In genomic region chr1:42766723-42767509, GRCh38 we compare ENCODE assay signal across 8 cellular contexts. TPM values are rescaled to one million over a fixed set of nuclear protein-coding genes. Genes with fewer than 3 reads are reported as not detected.
DNase-seq lines count a peak whose midpoint lies in the region; ATAC-seq and TF ChIP-seq lines count a peak whose summit lies in the region.

C1orf50 (plus strand) TSS chr1:42767249; CDS start chr1:42767312, 63 bp downstream.
P3H1 (minus strand) TSS chr1:42767028; CDS start chr1:42766971, 57 bp downstream.

- peak; percentile 87 to 93 for TF ChIP-seq POLR2A in gastroesophageal sphincter (IDR thresholded peaks at IDR 0.05)

- H3K27ac Mint-ChIP-seq in HFFc6: peak within 1 kb of the TSS; percentile 80
- peak within 1 kb of the TSS; percentile 93 for H3K27ac Mint-ChIP-seq in activated naive CD4-positive, alpha-beta T cell treated with anti-CD3 and anti-CD28 coated beads, Interleukin-2, amount 10 ng/mL, durations not matched to agents 7 days and 5 days

- H3K9me3 ChIP-seq in gastroesophageal sphincter (no peaks in the 10 kb centered on the region), neutrophil (no peaks in the 10 kb centered on the region)

- peak; percentile 98 for ATAC-seq in gastroesophageal sphincter

- H3K27me3 ChIP-seq in GM06990 (replicated peaks; ENCODE audit: control insufficient read depth, insufficient read depth, low read length) (no peaks in the 10 kb centered on the region), gastroesophageal sphincter (no peaks in the 10 kb centered on the region), neutrophil (no peaks in the 10 kb centered on the region)

- CTCF ChIA-PET in activated naive CD4-positive, alpha-beta T cell treated with anti-CD3 and anti-CD28 coated beads, Interleukin-2, amount 10 ng/mL, durations not matched to agents 7 days and 5 days (lab: Charles Lee): interaction anchor here (0.8 to 2.6 kb wide), 11 partner anchors 10 to 306 kb away, joined by 3 to 15 read pairs (median 4); no protein-coding TSS in a partner anchor

- H3K4me3 Mint-ChIP-seq in HFFc6: no peak within 1 kb of the TSS; the same call in 1 of the 2 replicates
- H3K4me3 Mint-ChIP-seq in activated naive CD4-positive, alpha-beta T cell treated with anti-CD3 and anti-CD28 coated beads, Interleukin-2, amount 10 ng/mL, durations not matched to agents 7 days and 5 days: no peak within 1 kb of the TSS

- H3K4me3 ChIP-seq in GM06990 (replicated peaks; ENCODE audit: low read depth, low read length) (peak within 1 kb of the TSS; percentile 82), gastroesophageal sphincter (peak within 1 kb of the TSS; percentile 87 to 96), neutrophil (ENCODE audit: low read depth in 1 of 2, low read length in 1 of 2) (peak within 1 kb of the TSS; percentile 80 to 83)

- H3K9me3 Mint-ChIP-seq in HFFc6: no peaks in the 10 kb centered on the region
- H3K9me3 Mint-ChIP-seq in activated naive CD4-positive, alpha-beta T cell treated with anti-CD3 and anti-CD28 coated beads, Interleukin-2, amount 10 ng/mL, durations not matched to agents 7 days and 5 days: no peaks in the 10 kb centered on the region

- TF ChIP-seq CTCF in GM06990 (IDR thresholded peaks at IDR 0.05; ENCODE audit: insufficient read depth, low read length, poor library complexity, severe bottlenecking) (no peak), HFFc6 (IDR thresholded peaks at IDR 0.05) (peak; percentile 21; the same call in 1 of the 2 replicates), gastroesophageal sphincter (IDR thresholded peaks at IDR 0.05) (no peak), neutrophil (IDR thresholded peaks at IDR 0.05) (no peak)

- WGBS in gastroesophageal sphincter (ENCODE audit: low coverage in 1 of 2), 2 donors: no CpG with 5 or more reads among the region's 84 CpGs

- H3K4me1 ChIP-seq in gastroesophageal sphincter (peaks cover 0 to 66% (median 11%) of the 10 kb centered on the region in 3 donors), neutrophil (ENCODE audit: control insufficient read depth in 1 of 2, insufficient read depth in 1 of 2, low read depth in 1 of 2, low read length in 1 of 2) (peaks cover 27 to 33% of the 10 kb centered on the region in 2 experiments)

- H3K27ac ChIP-seq in gastroesophageal sphincter (peak within 1 kb of the TSS; percentile 84 to 98 (median 96)), neutrophil (peak within 1 kb of the TSS; percentile 81), substantia nigra (ENCODE audit: low read depth, low read length, poor library complexity, severe bottlenecking) (peak within 1 kb of the TSS; percentile 84)

- peaks cover 11% of the 10 kb centered on the region for H3K36me3 Mint-ChIP-seq in HFFc6 (ENCODE audit: low read depth)
- H3K36me3 Mint-ChIP-seq in activated naive CD4-positive, alpha-beta T cell treated with anti-CD3 and anti-CD28 coated beads, Interleukin-2, amount 10 ng/mL, durations not matched to agents 7 days and 5 days: peaks cover 20% of the 10 kb centered on the region

- H3K36me3 ChIP-seq in GM06990 (ENCODE audit: control insufficient read depth, insufficient read depth, low read length) (peaks cover 3% of the 10 kb centered on the region), gastroesophageal sphincter (peaks cover 0 to 8% of the 10 kb centered on the region in 2 donors), neutrophil (peaks cover 5% of the 10 kb centered on the region)

- no peak for TF ChIP-seq EP300 in gastroesophageal sphincter (IDR thresholded peaks at IDR 0.05)

- in situ Hi-C loops in SK-MEL-5 (cut with HindIII; ENCODE audit: low pct_unique_long_range_greater_than_20kb, low sequenced_read_pairs): no loop called here

- H3K4me1 Mint-ChIP-seq in HFFc6 (ENCODE audit: low read depth): peaks cover 17% of the 10 kb centered on the region
- peaks cover 40% of the 10 kb centered on the region for H3K4me1 Mint-ChIP-seq in activated naive CD4-positive, alpha-beta T cell treated with anti-CD3 and anti-CD28 coated beads, Interleukin-2, amount 10 ng/mL, durations not matched to agents 7 days and 5 days

- DNase-seq in GM06990 (ENCODE audit: extremely low read depth, insufficient read length) (peak; percentile 100), HFFc6 (peak; percentile 99), NAMALWA (ENCODE audit: low spot score) (peak; percentile 99), SK-MEL-5 (ENCODE audit: low read depth, low spot score) (peak; percentile 98), substantia nigra (lab: John Stamatoyannopoulos, UW) (peak; percentile 87 to 100 (median 99))
- peak; percentile 100 for DNase-seq in activated naive CD4-positive, alpha-beta T cell treated with anti-CD3 and anti-CD28 coated beads, Interleukin-2, amount 10 ng/mL, durations not matched to agents 7 days and 5 days

- no peaks in the 10 kb centered on the region for H3K27me3 Mint-ChIP-seq in HFFc6 (ENCODE audit: insufficient read depth)
- no peaks in the 10 kb centered on the region for H3K27me3 Mint-ChIP-seq in activated naive CD4-positive, alpha-beta T cell treated with anti-CD3 and anti-CD28 coated beads, Interleukin-2, amount 10 ng/mL, durations not matched to agents 7 days and 5 days

RNA-seq across cellular contexts. Expression of gene C1orf50, which starts in this region (rescaled TPM):
- total RNA-seq in HFFc6 (2021; fragmentation: NEBNext Ultra II Directional; extraction: Animal tissue kit (Norgen Biotek cat#: 25700)): 1 to 10 TPM; 4.9 to 8.8 (median 6.0) TPM
- total RNA-seq in SK-MEL-5 (2014; rRNA removed; shearing (Covaris generic)): 1.8 and 2.5 TPM in 2 replicates
- polyA plus RNA-seq in SK-MEL-5 (2015; cell fraction: cytosol; rRNA removed): 3.2 and 3.3 TPM in 2 replicates
- polyA plus RNA-seq in SK-MEL-5 (2015; cell fraction: nucleus; rRNA removed): 2.1 and 3.8 TPM in 2 replicates
- 1 to 10 TPM; 4.0 to 8.8 (median 8.0) TPM for total RNA-seq in gastroesophageal sphincter

RNA-seq across cellular contexts. Expression of gene P3H1, which starts in this region (rescaled TPM):
- 100 to 1,000 TPM; 115 to 169 (median 126) TPM for total RNA-seq in HFFc6 (2021; fragmentation: NEBNext Ultra II Directional; extraction: Animal tissue kit (Norgen Biotek cat#: 25700))
- total RNA-seq in SK-MEL-5 (2014; rRNA removed; shearing (Covaris generic)): 29.8 and 33.7 TPM in 2 replicates
- 77.4 and 84.1 TPM in 2 replicates for polyA plus RNA-seq in SK-MEL-5 (2015; cell fraction: cytosol; rRNA removed)
- polyA plus RNA-seq in SK-MEL-5 (2015; cell fraction: nucleus; rRNA removed): 188 and 211 TPM in 2 replicates
- total RNA-seq in gastroesophageal sphincter: 10 to 100 TPM; 21.7 to 27.4 (median 23.0) TPM

Comparison
In these comparisons a context has a peak if more than half of its experiments do, and no peak if none do; other contexts are left out.
1. Peak in every context shown above with its lines: DNase-seq, ATAC-seq, H3K4me3 ChIP-seq and H3K27ac ChIP-seq.